Comparison of ENCODE assay signal across 8 cellular contexts in the genomic region with DNA sequence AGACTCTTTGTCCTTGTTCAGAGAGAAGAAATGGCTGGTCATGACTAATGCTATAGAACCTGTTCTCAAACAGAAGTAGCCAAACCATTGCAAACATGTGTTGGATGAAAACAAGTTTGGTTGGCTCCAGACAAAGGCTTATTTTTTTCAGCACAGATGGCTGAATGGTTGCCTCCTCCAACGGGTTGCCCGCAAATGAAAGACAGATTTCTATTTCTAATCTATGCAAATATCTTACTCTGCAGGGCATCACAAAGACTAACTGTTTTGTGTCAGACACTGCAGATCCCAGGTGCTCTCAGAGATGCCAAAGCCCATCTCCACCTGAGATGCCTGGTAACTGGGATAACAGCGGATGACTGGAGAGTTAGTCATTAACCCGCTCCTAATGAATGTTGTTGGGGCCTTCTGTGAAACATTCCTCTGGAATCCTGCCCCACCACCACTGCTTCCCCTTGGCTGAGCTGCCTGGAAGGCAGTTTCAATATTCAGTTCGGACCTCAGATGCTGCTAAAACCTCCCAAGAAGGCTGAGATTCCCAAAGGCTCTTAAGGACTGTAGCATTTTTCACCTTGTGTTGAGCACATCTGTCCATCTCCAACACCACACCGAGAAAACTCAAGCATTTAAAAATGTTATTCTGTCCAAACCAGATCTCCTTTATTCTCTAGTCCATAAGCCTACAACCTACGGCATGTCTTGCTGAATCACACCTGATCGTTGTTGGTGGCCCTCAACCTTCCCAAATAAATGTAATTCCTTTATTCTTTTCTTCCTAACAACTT.
DNase-seq lines count a peak whose midpoint lies in the region; ATAC-seq and TF ChIP-seq lines count a peak whose summit lies in the region.

No MANE protein-coding gene starts in this region.

- DNase-seq in activated T-cell treated with anti-CD3 and anti-CD28 coated beads, Interleukin-2, amount 50 U/mL, for 72 hours, result no peak
- no peak for DNase-seq in activated T-cell treated with anti-CD3 and anti-CD28 coated beads, Interleukin-2, amount 50 U/mL, for 1 hour
- DNase-seq in astrocyte of the hippocampus (ENCODE audit: low read depth, low spot score), result peak; percentile 98
- DNase-seq in left kidney (ENCODE audit: low read depth, low spot score), result peak; percentile 82
- DNase-seq in GM10266 (ENCODE audit: extremely low spot score), result no peak
- no peak for DNase-seq in stimulated activated naive CD4-positive, alpha-beta T cell (lab: John Stamatoyannopoulos, UW)

- H3K9me3 ChIP-seq in HUES48 (ENCODE audit: control insufficient read depth, insufficient read depth, low read length), result no peaks in the 10 kb centered on the region

- peak overlapping the region; percentile 98 for H3K27ac ChIP-seq in HUES48 (ENCODE audit: low read depth, low read length)

- H3K36me3 ChIP-seq in HUES48 (ENCODE audit: control insufficient read depth, insufficient read depth, low read length), result 0 out of 2 replicates have a peak, but pooled peaks cover 3% of the 10 kb centered on the region

- H3K9ac ChIP-seq in HUES48 (ENCODE audit: low read depth, low read length), result peak overlapping the region; percentile 66

- H3K4me3 ChIP-seq in HUES48 (ENCODE audit: low read depth, low read length), result peak overlapping the region; percentile 32

- H3K9me3 Mint-ChIP-seq in activated T-cell treated with anti-CD3 and anti-CD28 coated beads, Interleukin-2, amount 50 U/mL, for 72 hours, result no peaks in the 10 kb centered on the region

- peaks cover 59% of the 10 kb centered on the region for H3K4me1 ChIP-seq in HUES48 (ENCODE audit: control insufficient read depth, insufficient read depth, low read length)

- peak overlapping the region; percentile 95 for H3K27ac Mint-ChIP-seq in activated T-cell treated with anti-CD3 and anti-CD28 coated beads, Interleukin-2, amount 50 U/mL, for 72 hours

- no peak for ATAC-seq in activated T-cell treated with anti-CD3 and anti-CD28 coated beads, Interleukin-2, amount 50 U/mL, for 72 hours (replicated peaks in 1 of 2)
- no peak for ATAC-seq in GM21737 (IDR thresholded peaks at IDR 0.05; ENCODE audit: unreplicated experiment)

- H3K4me1 Mint-ChIP-seq in activated T-cell treated with anti-CD3 and anti-CD28 coated beads, Interleukin-2, amount 50 U/mL, for 72 hours (ENCODE audit: low read depth), result peaks cover 83% of the 10 kb centered on the region

- H3K4me3 Mint-ChIP-seq in activated T-cell treated with anti-CD3 and anti-CD28 coated beads, Interleukin-2, amount 50 U/mL, for 72 hours, result peak overlapping the region in 1 of 2 donors; percentile 51

- H3K27me3 ChIP-seq in HUES48 (ENCODE audit: control insufficient read depth, insufficient read depth, low read length), result no peaks in the 10 kb centered on the region

- TF ChIP-seq CTCF in GM10266 (IDR thresholded peaks at IDR 0.05; ENCODE audit: control insufficient read depth, insufficient read depth, low read depth, missing control alignments), result no peak

- H3K36me3 Mint-ChIP-seq in activated T-cell treated with anti-CD3 and anti-CD28 coated beads, Interleukin-2, amount 50 U/mL, for 72 hours (ENCODE audit: insufficient read depth in 2 of 2), result peaks cover 4 to 5% of the 10 kb centered on the region in 2 donors

- no peaks in the 10 kb centered on the region for H3K27me3 Mint-ChIP-seq in activated T-cell treated with anti-CD3 and anti-CD28 coated beads, Interleukin-2, amount 50 U/mL, for 72 hours (ENCODE audit: low read depth)

Comparison
In these comparisons a context has a peak if more than half of its experiments do, and no peak if none do; other contexts are left out.
1. DNase-seq: peak in astrocyte of the hippocampus (single experiment) and left kidney (single experiment); none in activated T-cell treated with anti-CD3 and anti-CD28 coated beads, Interleukin-2, amount 50 U/mL, for 72 hours (0 of 2), activated T-cell treated with anti-CD3 and anti-CD28 coated beads, Interleukin-2, amount 50 U/mL, for 1 hour (single experiment), GM10266 (single experiment) and stimulated activated naive CD4-positive, alpha-beta T cell (0 of 6).